ENCODE assay signal across 23 cellular contexts in genomic region chrX:48999030-48999429, GRCh38.
"Had no signal": no experiment of that assay in that cellular context is flagged by ENCODE, and none has a peak within 500 bp of the region (broad histone marks: within the 10 kb centered on the region; RNA-seq: fewer than 3 reads in every experiment).

No MANE protein-coding gene starts in this region.

- ATAC-seq: activated T-cell treated with anti-CD3 and anti-CD28 coated beads, Interleukin-2, amount 50 U/mL, for 72 hours; esophagus mucosa; gastroesophageal sphincter; heart right ventricle; naive thymus-derived CD8-positive, alpha-beta T cell; pancreas; right lobe of liver; SK-N-SH treated with all-trans-retinoic acid at 6 μM for 48 hours; T-cell had no signal

- H3K4me3 Mint-ChIP-seq: activated B cell treated with CpG ODN at 0.5 μM for 24 hours; stimulated activated naive CD8-positive, alpha-beta T cell treated with anti-CD3 and anti-CD28 coated beads, Interleukin-15, Interleukin-2, amounts not matched to agents 100 ng/mL and 50 ng/mL, for 24 hours; T-cell had no signal

- H3K27me3 ChIP-seq: brain microvascular endothelial cell, gastroesophageal sphincter, pancreas, right lobe of liver, tibial nerve had no signal

- FAIRE-seq: pancreas, small intestine, urothelium cell line had no signal

- H3K9me3 ChIP-seq: gastroesophageal sphincter, heart right ventricle, pancreas, right lobe of liver, tibial nerve had no signal

- H3K27ac ChIP-seq: brain microvascular endothelial cell, gastroesophageal sphincter, heart right ventricle, pancreas, right lobe of liver, tibial nerve had no signal

- H3K27ac Mint-ChIP-seq: activated B cell treated with CpG ODN at 0.5 μM for 24 hours; stimulated activated naive CD8-positive, alpha-beta T cell treated with anti-CD3 and anti-CD28 coated beads, Interleukin-15, Interleukin-2, amounts not matched to agents 100 ng/mL and 50 ng/mL, for 24 hours; T-cell had no signal

- H3K36me3 ChIP-seq: brain microvascular endothelial cell, pancreas, right lobe of liver had no signal

- DNase-seq: activated B cell treated with CpG ODN at 0.5 μM for 24 hours; activated CD8-positive, alpha-beta memory T cell treated with anti-CD3 and anti-CD28 coated beads, Interleukin-2, amount 50 U/mL, for 4 hours; activated gamma-delta T cell treated with Interleukin-2 at 50 U/mL for 16 hours; activated T-cell treated with anti-CD3 and anti-CD28 coated beads, Interleukin-2, amount 50 U/mL, for 72 hours; aorta; brain microvascular endothelial cell; effector CD4-positive, alpha-beta T cell; heart right ventricle; immature natural killer cell; mesendoderm; naive thymus-derived CD8-positive, alpha-beta T cell; pancreas; right lobe of liver; SIG-M5; small intestine; T-cell; T-helper 9 cell had no signal

- H3K4me1 ChIP-seq: pancreas, right lobe of liver had no signal

- H3K9me3 Mint-ChIP-seq: activated B cell treated with CpG ODN at 0.5 μM for 24 hours; immature natural killer cell; stimulated activated naive CD8-positive, alpha-beta T cell treated with anti-CD3 and anti-CD28 coated beads, Interleukin-15, Interleukin-2, amounts not matched to agents 100 ng/mL and 50 ng/mL, for 24 hours; T-cell had no signal

- H3K27me3 Mint-ChIP-seq: activated B cell treated with CpG ODN at 0.5 μM for 24 hours; naive thymus-derived CD8-positive, alpha-beta T cell; stimulated activated naive CD8-positive, alpha-beta T cell treated with anti-CD3 and anti-CD28 coated beads, Interleukin-15, Interleukin-2, amounts not matched to agents 100 ng/mL and 50 ng/mL, for 24 hours had no signal

- H3K4me3 ChIP-seq: gastroesophageal sphincter, heart right ventricle, pancreas, right lobe of liver, tibial nerve had no signal
